Comparison of ENCODE assay signal across 8 cellular contexts in the genomic region with DNA sequence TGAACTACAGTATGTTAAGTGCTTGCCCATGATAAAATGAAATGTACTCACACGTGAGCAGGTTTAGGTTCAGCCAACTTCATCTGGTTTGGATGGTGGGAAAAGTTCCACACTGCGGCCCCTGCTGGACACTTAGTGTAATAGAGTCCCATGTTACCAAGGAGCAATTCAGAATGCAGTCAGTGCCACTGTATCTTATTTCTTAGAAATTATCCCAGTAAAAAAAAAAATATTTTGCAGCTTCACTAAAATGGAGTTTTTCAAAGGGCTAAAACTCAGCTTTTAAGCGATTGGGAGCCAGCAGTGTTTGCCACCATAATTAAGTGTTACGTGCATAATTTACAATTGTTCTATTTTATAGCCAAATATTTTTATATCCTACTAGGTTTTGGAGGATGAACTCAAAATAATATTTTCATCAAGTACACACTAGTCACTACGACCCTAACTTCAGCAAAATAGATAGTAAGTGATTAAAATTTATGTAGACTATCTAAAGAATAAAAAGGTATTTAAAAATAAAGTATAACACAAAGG.
DNase-seq lines count a peak whose midpoint lies in the region; ATAC-seq and TF ChIP-seq lines count a peak whose summit lies in the region.

No MANE protein-coding gene starts in this region.

- H3K9me3 ChIP-seq in PC-3 (ENCODE audit: low read length): no peaks in the 10 kb centered on the region

- no peak overlapping the region for H3K4me3 ChIP-seq in PC-3 (ENCODE audit: low read length)

- CTCF ChIA-PET in PC-3 (lab: Charles Lee): interaction anchor here (0.6 kb wide), 1 partner anchor 257 kb away, joined by 4 read pairs; no protein-coding TSS in a partner anchor

- POLR2A ChIA-PET in PC-3 (lab: Charles Lee; ENCODE audit: unreplicated experiment): interaction anchor here (0.6 kb wide), 2 partner anchors 34 to 193 kb away, joined by 3 to 7 read pairs; no protein-coding TSS in a partner anchor
- POLR2A ChIA-PET in activated naive CD8-positive, alpha-beta T cell treated with anti-CD3 and anti-CD28 coated beads, Interleukin-2, amount 10 ng/mL, durations not matched to agents 7 days and 5 days (lab: Charles Lee): no interaction called here

- no peaks in the 10 kb centered on the region for H3F3A ChIP-seq in PC-3 (ENCODE audit: low read length, unreplicated experiment)

- H3K27ac Mint-ChIP-seq in activated naive CD8-positive, alpha-beta T cell treated with anti-CD3 and anti-CD28 coated beads, Interleukin-2, amount 10 ng/mL, durations not matched to agents 7 days and 5 days: no peak overlapping the region

- H3K4me1 Mint-ChIP-seq in activated naive CD8-positive, alpha-beta T cell treated with anti-CD3 and anti-CD28 coated beads, Interleukin-2, amount 10 ng/mL, durations not matched to agents 7 days and 5 days: no peaks in the 10 kb centered on the region

- no peaks in the 10 kb centered on the region for H3K36me3 Mint-ChIP-seq in activated naive CD8-positive, alpha-beta T cell treated with anti-CD3 and anti-CD28 coated beads, Interleukin-2, amount 10 ng/mL, durations not matched to agents 7 days and 5 days

- H4K20me1 ChIP-seq in PC-3 (ENCODE audit: low read length): no peaks in the 10 kb centered on the region

- H3K27me3 Mint-ChIP-seq in activated naive CD8-positive, alpha-beta T cell treated with anti-CD3 and anti-CD28 coated beads, Interleukin-2, amount 10 ng/mL, durations not matched to agents 7 days and 5 days: no peaks in the 10 kb centered on the region

- no peaks in the 10 kb centered on the region for H3K9me3 Mint-ChIP-seq in activated naive CD8-positive, alpha-beta T cell treated with anti-CD3 and anti-CD28 coated beads, Interleukin-2, amount 10 ng/mL, durations not matched to agents 7 days and 5 days

- no peak overlapping the region for H3K27ac ChIP-seq in PC-3 (ENCODE audit: low read length)

- no peaks in the 10 kb centered on the region for H3K36me3 ChIP-seq in PC-3 (ENCODE audit: low read depth, low read length)

- TF ChIP-seq CTCF in PC-3 (conservative IDR thresholded peaks at IDR 0.05; ENCODE audit: low read depth, low read length): peak; percentile 91

- H2AFZ ChIP-seq in PC-3 (ENCODE audit: low read length): no peak overlapping the region

- DNase-seq in EL (peak; percentile 40), PC-3 (peak; percentile 66), left cardiac atrium (peak; percentile 58), renal cortical epithelial cell (ENCODE audit: low read depth) (peak; percentile 57), middle frontal gyrus (ENCODE audit: extremely low spot score, low spot score) (no peak)
- DNase-seq in activated naive CD8-positive, alpha-beta T cell treated with anti-CD3 and anti-CD28 coated beads, Interleukin-2, amount 10 ng/mL, durations not matched to agents 7 days and 5 days: peak; percentile 32

- ATAC-seq in GM19463 (IDR thresholded peaks at IDR 0.05; ENCODE audit: unreplicated experiment) (peak; percentile 89), HG03442 (IDR thresholded peaks at IDR 0.05; ENCODE audit: unreplicated experiment) (peak; percentile 93), PC-3 (peak; percentile 85), left cardiac atrium (peak; percentile 78 to 79)
- ATAC-seq in activated naive CD8-positive, alpha-beta T cell treated with anti-CD3 and anti-CD28 coated beads, Interleukin-2, amount 10 ng/mL, durations not matched to agents 7 days and 5 days (ENCODE audit: low read depth): no peak

- intact Hi-C loops in PC-3 (cut with micrococcal nuclease) (loop anchor here (1.0 to 10.0 kb wide), 6 partner anchors 48 to 648 kb away; no protein-coding TSS in a partner anchor), left cardiac atrium (cut with DNase I) (loop anchor here (5.0 to 10.0 kb wide), 4 partner anchors 221 to 828 kb away; no protein-coding TSS in a partner anchor)

- H3K9me2 ChIP-seq in PC-3 (replicated peaks; ENCODE audit: low read length): no peaks in the 10 kb centered on the region

- H3K4me3 Mint-ChIP-seq in activated naive CD8-positive, alpha-beta T cell treated with anti-CD3 and anti-CD28 coated beads, Interleukin-2, amount 10 ng/mL, durations not matched to agents 7 days and 5 days: no peak overlapping the region

- H3K79me2 ChIP-seq in PC-3 (ENCODE audit: low read length): no peaks in the 10 kb centered on the region

- no peak overlapping the region for H3K4me2 ChIP-seq in PC-3 (ENCODE audit: low read length)

- no TSS peak for BruUV-seq in PC-3 (replicated peaks; lab: Mats Ljungman, UMichigan)

- no peaks in the 10 kb centered on the region for H3K4me1 ChIP-seq in PC-3 (ENCODE audit: insufficient read depth, low read length)

- no peak overlapping the region for H3K9ac ChIP-seq in PC-3 (ENCODE audit: low read length)

- no peaks in the 10 kb centered on the region for H3K27me3 ChIP-seq in PC-3 (ENCODE audit: low read length)
